In the genomic region with DNA sequence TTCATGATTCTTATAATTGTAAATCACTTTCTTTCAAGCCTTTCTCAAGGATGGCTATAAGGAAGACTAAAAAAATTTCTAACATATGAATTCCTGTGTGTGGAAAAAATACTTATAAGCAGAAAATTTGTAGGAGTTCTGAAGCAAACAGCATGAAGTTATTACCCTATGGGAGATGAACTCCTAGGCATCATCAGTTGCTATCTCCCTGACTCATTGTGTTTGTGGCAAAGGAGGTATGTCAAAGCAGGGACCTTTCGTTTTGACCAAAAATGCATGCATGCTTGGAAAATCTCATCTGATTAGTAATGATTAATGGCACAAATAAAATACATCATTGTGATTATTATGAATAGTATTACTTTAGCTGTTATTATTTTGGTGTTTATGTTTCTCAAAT, we compare ENCODE assay signal across 2 cellular contexts.
TF ChIP-seq lines count a peak whose summit lies in the region.

No MANE protein-coding gene starts in this region.

TF ChIP-seq in GM12878, 131 proteins besides CTCF, POLR2A, EP300 and RAD21:
- TF ChIP-seq CREB1 (IDR thresholded peaks at IDR 0.05; ENCODE audit: low read depth) (peak; percentile 19; the same call in 1 of the 2 replicates), FOXM1 (IDR thresholded peaks at IDR 0.05; ENCODE audit: low read depth, low read length) (no peak), RFX5 (IDR thresholded peaks at IDR 0.05; ENCODE audit: low read depth, low read length) (peak; percentile 78)
TF ChIP-seq in GM12878: peak in this region for 2.

TF ChIP-seq in GM23338, 12 proteins besides CTCF, POLR2A, EP300 and RAD21:
- TF ChIP-seq ZNF114 (CRISPR knock-in tag; IDR thresholded peaks at IDR 0.05): no peak
- TF ChIP-seq, protein P1, sequence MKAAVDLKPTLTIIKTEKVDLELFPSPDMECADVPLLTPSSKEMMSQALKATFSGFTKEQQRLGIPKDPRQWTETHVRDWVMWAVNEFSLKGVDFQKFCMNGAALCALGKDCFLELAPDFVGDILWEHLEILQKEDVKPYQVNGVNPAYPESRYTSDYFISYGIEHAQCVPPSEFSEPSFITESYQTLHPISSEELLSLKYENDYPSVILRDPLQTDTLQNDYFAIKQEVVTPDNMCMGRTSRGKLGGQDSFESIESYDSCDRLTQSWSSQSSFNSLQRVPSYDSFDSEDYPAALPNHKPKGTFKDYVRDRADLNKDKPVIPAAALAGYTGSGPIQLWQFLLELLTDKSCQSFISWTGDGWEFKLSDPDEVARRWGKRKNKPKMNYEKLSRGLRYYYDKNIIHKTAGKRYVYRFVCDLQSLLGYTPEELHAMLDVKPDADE (IDR thresholded peaks at IDR 0.05): no peak
